In the genomic region with DNA sequence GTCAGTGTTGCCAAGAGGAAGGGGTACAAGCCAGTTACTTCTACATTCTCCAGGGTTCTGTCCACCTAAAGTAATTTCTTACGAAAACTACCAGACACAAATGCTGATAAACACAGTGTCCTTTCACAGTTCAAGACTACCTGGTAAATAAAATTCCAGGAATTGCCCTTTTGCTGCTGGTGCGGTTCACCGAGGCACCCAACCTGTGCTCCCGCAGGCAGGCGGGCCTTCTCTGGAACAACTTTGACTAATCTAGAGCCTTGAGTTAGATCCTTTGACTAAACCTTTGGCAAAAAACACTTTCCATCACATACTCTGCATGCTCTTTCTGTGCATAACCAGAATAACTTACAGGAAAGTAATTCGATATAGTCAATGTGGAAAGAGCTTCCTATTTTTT, we compare ENCODE assay signal across 12 cellular contexts.
"Had no signal": no experiment of that assay in that cellular context is flagged by ENCODE, and none has a peak within 500 bp of the region (broad histone marks: within the 10 kb centered on the region; RNA-seq: fewer than 3 reads in every experiment).

No MANE protein-coding gene starts in this region.

- H3K27me3 Mint-ChIP-seq: brain; dendritic cell treated with granulocyte-macrophage colony-stimulating factor and Interleukin-4, amounts not matched to agents 40 ng/mL and 50 ng/mL, for 4 days; effector memory CD8-positive, alpha-beta T cell had no signal

- H3K27ac Mint-ChIP-seq: brain; dendritic cell treated with granulocyte-macrophage colony-stimulating factor and Interleukin-4, amounts not matched to agents 40 ng/mL and 50 ng/mL, for 4 days; effector memory CD8-positive, alpha-beta T cell had no signal

- ATAC-seq: activated CD4-positive, CD25-positive, alpha-beta regulatory T cell treated with anti-CD3 and anti-CD28 coated beads, Interleukin-2, amount 50 U/mL, for 24 hours; effector memory CD8-positive, alpha-beta T cell; sciatic nerve had no signal

- H3K9me3 Mint-ChIP-seq: brain; dendritic cell treated with granulocyte-macrophage colony-stimulating factor and Interleukin-4, amounts not matched to agents 40 ng/mL and 50 ng/mL, for 4 days; effector memory CD8-positive, alpha-beta T cell; neural crest cell had no signal

- H3K9me3 ChIP-seq: spleen had no signal

- H3K27ac ChIP-seq: spleen had no signal

- H3K4me3 ChIP-seq: spleen had no signal

- H3K27me3 ChIP-seq: spleen had no signal

- FAIRE-seq: urothelium cell line had no signal

- H3K4me1 Mint-ChIP-seq: neural crest cell had no signal

- DNase-seq: activated gamma-delta T cell; amygdala; effector memory CD8-positive, alpha-beta T cell; hypothalamus; kidney glomerular epithelial cell; spleen had no signal

- H3K4me3 Mint-ChIP-seq: brain; dendritic cell treated with granulocyte-macrophage colony-stimulating factor and Interleukin-4, amounts not matched to agents 40 ng/mL and 50 ng/mL, for 4 days; effector memory CD8-positive, alpha-beta T cell; neural crest cell had no signal
